In the genomic region with DNA sequence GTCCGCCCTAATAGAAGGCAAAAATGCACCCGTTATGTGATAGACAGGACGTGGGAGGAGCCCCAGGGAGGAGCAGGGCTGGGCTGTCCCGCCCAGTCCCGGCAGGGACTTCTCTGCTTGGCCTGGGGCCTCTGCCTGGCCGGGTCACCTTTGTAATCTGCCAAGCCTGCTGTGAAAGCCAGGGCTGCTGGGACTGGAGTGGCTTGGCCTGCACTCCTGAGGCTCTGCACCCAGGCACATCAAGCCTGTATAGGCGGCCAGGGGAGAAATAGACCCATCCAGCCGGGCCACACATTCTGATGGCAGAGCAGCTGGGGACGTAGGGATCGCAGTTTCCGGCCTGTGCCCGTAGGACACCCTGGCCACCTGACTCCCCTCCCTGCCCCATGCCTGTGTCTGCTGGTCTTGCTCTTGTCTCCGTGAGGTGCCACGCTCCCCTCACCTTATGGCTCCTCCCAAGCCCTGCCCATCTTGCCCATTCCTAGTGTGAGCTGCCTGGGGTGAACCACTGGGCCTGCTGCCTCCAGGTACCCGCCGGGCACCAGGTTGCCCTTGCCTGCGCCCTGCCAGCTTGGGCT, we compare ENCODE assay signal across 9 cellular contexts. TPM values are rescaled to one million over a fixed set of nuclear protein-coding genes. Genes with fewer than 3 reads are reported as not detected.
DNase-seq lines count a peak whose midpoint lies in the region; ATAC-seq and TF ChIP-seq lines count a peak whose summit lies in the region.
"Had no signal": no experiment of that assay in that cellular context is flagged by ENCODE, and none has a peak within 500 bp of the region (broad histone marks: within the 10 kb centered on the region; RNA-seq: fewer than 3 reads in every experiment).

No MANE protein-coding gene starts in this region.

- peaks cover 18% of the 10 kb centered on the region for H3K4me1 ChIP-seq in Panc1 (ENCODE audit: control insufficient read depth, insufficient read depth, low read length)

- POLR2A ChIA-PET in Panc1 (lab: Charles Lee): no interaction called here

- no peaks in the 10 kb centered on the region for H3K27me3 ChIP-seq in Panc1 (ENCODE audit: control insufficient read depth, insufficient read depth, low read length)

- peak; percentile 46 for ATAC-seq in Panc1
- ATAC-seq in stimulated activated naive CD8-positive, alpha-beta T cell treated with anti-CD3 and anti-CD28 coated beads, Interleukin-15, amount 100 ng/mL, for 72 hours: no peak

- H3K4me3 Mint-ChIP-seq in neural crest cell: peak overlapping the region; percentile 54
- H3K4me3 Mint-ChIP-seq in stimulated activated naive CD8-positive, alpha-beta T cell treated with anti-CD3 and anti-CD28 coated beads, Interleukin-15, amount 100 ng/mL, for 72 hours: no peak overlapping the region

- peaks cover 5% of the 10 kb centered on the region for H3K4me1 Mint-ChIP-seq in neural crest cell
- peaks cover 4% of the 10 kb centered on the region for H3K4me1 Mint-ChIP-seq in stimulated activated naive CD8-positive, alpha-beta T cell treated with anti-CD3 and anti-CD28 coated beads, Interleukin-15, amount 100 ng/mL, for 72 hours

- H3K36me3 Mint-ChIP-seq in neural crest cell (ENCODE audit: low read depth): peaks cover 16% of the 10 kb centered on the region

- no peaks in the 10 kb centered on the region for H3K9me3 ChIP-seq in Panc1 (ENCODE audit: control insufficient read depth, insufficient read depth, low read depth, low read length)

- in situ Hi-C loops in Panc1 (cut with HindIII; ENCODE audit: low pct_unique_long_range_greater_than_20kb, low sequenced_read_pairs): no loop called here

- no TSS peak for BruUV-seq in Panc1 (replicated peaks; lab: Mats Ljungman, UMichigan)

- intact Hi-C loops in Panc1 (cut with micrococcal nuclease; ENCODE audit: unreplicated experiment): no loop called here

- DNase-seq in A172 (ENCODE audit: low spot score): peak; percentile 52
- DNase-seq in Panc1 (ENCODE audit: low read depth, low spot score): no peak
- DNase-seq in fibroblast of the aortic adventitia (ENCODE audit: low read depth): peak; percentile 43
- no peak for DNase-seq in neural crest cell (ENCODE audit: low read depth, low spot score)
- no peak for DNase-seq in NCI-H345 (lab: John Stamatoyannopoulos, UW)
- DNase-seq in occipital lobe (lab: John Stamatoyannopoulos, UW): no peak
- no peak for DNase-seq in stimulated activated naive CD8-positive, alpha-beta T cell treated with anti-CD3 and anti-CD28 coated beads, Interleukin-15, amount 100 ng/mL, for 72 hours
- DNase-seq in activated CD8-positive, alpha-beta memory T cell treated with anti-CD3 and anti-CD28 coated beads, Interleukin-2, amount 50 U/mL, for 48 hours: no peak
- DNase-seq: activated CD4-positive, alpha-beta T cell treated with anti-CD3 and anti-CD28 coated beads for 4 hours had no signal

- 0 out of 2 replicates have a peak overlapping the region, but pooled peaks have one; percentile 44 for H3K27ac ChIP-seq in Panc1 (ENCODE audit: low read length)

- peak overlapping the region; percentile 66 for H3K27ac Mint-ChIP-seq in neural crest cell (ENCODE audit: unreplicated experiment)
- H3K27ac Mint-ChIP-seq in stimulated activated naive CD8-positive, alpha-beta T cell treated with anti-CD3 and anti-CD28 coated beads, Interleukin-15, amount 100 ng/mL, for 72 hours: no peak overlapping the region

- TF ChIP-seq CTCF in Panc1 (IDR thresholded peaks at IDR 0.05) (no peak), fibroblast of the aortic adventitia (IDR thresholded peaks at IDR 0.05; ENCODE audit: insufficient read depth, low read length) (no peak), neural crest cell (conservative IDR thresholded peaks at IDR 0.05) (no peak)

- H3K4me3 ChIP-seq in Panc1 (ENCODE audit: low read depth in 2 of 2, low read length in 2 of 2) (no peak overlapping the region), fibroblast of the aortic adventitia (ENCODE audit: low read depth, low read length) (no peak overlapping the region)

- no peaks in the 10 kb centered on the region for H3K9me3 Mint-ChIP-seq in neural crest cell
- H3K9me3 Mint-ChIP-seq in stimulated activated naive CD8-positive, alpha-beta T cell treated with anti-CD3 and anti-CD28 coated beads, Interleukin-15, amount 100 ng/mL, for 72 hours: no peaks in the 10 kb centered on the region

- H3K27me3 Mint-ChIP-seq in neural crest cell (ENCODE audit: low read depth): peaks cover 2% of the 10 kb centered on the region
- no peaks in the 10 kb centered on the region for H3K27me3 Mint-ChIP-seq in stimulated activated naive CD8-positive, alpha-beta T cell treated with anti-CD3 and anti-CD28 coated beads, Interleukin-15, amount 100 ng/mL, for 72 hours

- CTCF ChIA-PET in Panc1 (lab: Charles Lee): no interaction called here

- peaks cover 8% of the 10 kb centered on the region; the same call in 1 of the 2 replicates for H3K36me3 ChIP-seq in Panc1 (ENCODE audit: control insufficient read depth, insufficient read depth, low read length)

RNA-seq across cellular contexts. Expression of gene DYNC2I2, which starts 28.1 kb away (rescaled TPM):
- 239 and 244 TPM in 2 replicates for total RNA-seq in A172 (2014; rRNA removed; shearing (Covaris generic))
- 78.1 TPM for total RNA-seq in Panc1 (2021; ENCODE audit: unreplicated experiment)
- polyA plus RNA-seq in Panc1 (2012; ENCODE audit: insufficient read length): 96.2 TPM
- 42.8 and 65.7 TPM in 2 replicates for total RNA-seq in fibroblast of the aortic adventitia (ENCODE audit: low replicate concordance)
- total RNA-seq in neural crest cell: 120 and 128 TPM in 2 replicates
- total RNA-seq in occipital lobe: 32.0 TPM

Comparison
In these comparisons a context has a peak if more than half of its experiments do, and no peak if none do; other contexts are left out.
1. DNase-seq: peak in A172 (single experiment) and fibroblast of the aortic adventitia (single experiment); none in Panc1 (single experiment), neural crest cell (single experiment), NCI-H345 (single experiment), occipital lobe (single experiment), stimulated activated naive CD8-positive, alpha-beta T cell treated with anti-CD3 and anti-CD28 coated beads, Interleukin-15, amount 100 ng/mL, for 72 hours (0 of 2) and activated CD8-positive, alpha-beta memory T cell treated with anti-CD3 and anti-CD28 coated beads, Interleukin-2, amount 50 U/mL, for 48 hours (single experiment).